In genomic region chr6:34295721-34296120, GRCh38 we compare ENCODE assay signal across 8 cellular contexts. TPM values are rescaled to one million over a fixed set of nuclear protein-coding genes. Genes with fewer than 3 reads are reported as not detected.
DNase-seq lines count a peak whose midpoint lies in the region; ATAC-seq, FAIRE-seq and TF ChIP-seq lines count a peak whose summit lies in the region.

No MANE protein-coding gene starts in this region.

- peaks cover 11 to 28% of the 10 kb centered on the region in 2 donors for H3K36me3 ChIP-seq in ascending aorta

- no peak overlapping the region for H3K27ac ChIP-seq in ascending aorta

- DNase-seq in GM12891 (ENCODE audit: insufficient read length, low spot score) (no peak), fibroblast of pulmonary artery (ENCODE audit: low read depth) (peak; percentile 26), HPDE6-E6E7 (ENCODE audit: extremely low spot score) (no peak), ascending aorta (ENCODE audit: low spot score in 2 of 2) (no peak), NCI-H2196 treated with DMSO at 0.1 percent for 48 hours (lab: John Stamatoyannopoulos, UW; ENCODE audit: unreplicated experiment) (no peak), SIG-M5 (lab: John Stamatoyannopoulos, UW) (no peak)

- H3K4me1 ChIP-seq in ascending aorta: peaks cover 12 to 17% of the 10 kb centered on the region in 2 donors

- TF ChIP-seq CTCF in fibroblast of pulmonary artery (IDR thresholded peaks at IDR 0.05; ENCODE audit: low read length, missing control alignments) (no peak), ascending aorta (IDR thresholded peaks at IDR 0.05) (no peak)

- H3K9me3 ChIP-seq in ascending aorta: no peaks in the 10 kb centered on the region

- H3K4me3 ChIP-seq in fibroblast of pulmonary artery (replicated peaks; ENCODE audit: low read depth, low read length) (no peak overlapping the region), ascending aorta (no peak overlapping the region)

- TF ChIP-seq POLR2A in GM12891 (IDR thresholded peaks at IDR 0.05; ENCODE audit: low read depth, low read length): no peak

- no peaks in the 10 kb centered on the region for H3K27me3 ChIP-seq in ascending aorta

- peak; percentile 93 for ATAC-seq in GM19455 (IDR thresholded peaks at IDR 0.05; ENCODE audit: unreplicated experiment)
- ATAC-seq in HG03280 (IDR thresholded peaks at IDR 0.05; ENCODE audit: unreplicated experiment): peak; percentile 79

- intact Hi-C loops in ascending aorta (cut with DNase I): no loop called here

- peak; percentile 87 for FAIRE-seq in GM12891 (lab: Jason Lieb, UNC)

TF ChIP-seq in GM12891, 5 proteins besides CTCF, POLR2A, EP300 and RAD21:
- no peak for TF ChIP-seq SPI1 (IDR thresholded peaks at IDR 0.05; ENCODE audit: low read depth, low read length)
- TF ChIP-seq POU2F2 (IDR thresholded peaks at IDR 0.05; ENCODE audit: low read depth, low read length): no peak
- no peak for TF ChIP-seq TAF1 (IDR thresholded peaks at IDR 0.05; ENCODE audit: low read depth, low read length)
- TF ChIP-seq POLR2AphosphoS5 (IDR thresholded peaks at IDR 0.05; ENCODE audit: low read depth, low read length): no peak
- peak; percentile 73 for TF ChIP-seq PAX5 (IDR thresholded peaks at IDR 0.05; ENCODE audit: insufficient read depth, low read length, severe bottlenecking)

RNA-seq across cellular contexts. Expression of gene SMIM29, which starts 46.9 kb away (rescaled TPM):
- polyA plus RNA-seq in GM12891 (2012; ENCODE audit: low read depth, missing spikeins): 14.2 TPM
- 9.2 TPM for total RNA-seq in ascending aorta

RNA-seq across cellular contexts. Expression of gene HMGA1, which starts 59.0 kb away (rescaled TPM):
- 367 TPM for polyA plus RNA-seq in GM12891 (2012; ENCODE audit: low read depth, missing spikeins)
- 21.4 TPM for total RNA-seq in ascending aorta
